In genomic region chr11:47178737-47179654, GRCh38 we compare ENCODE assay signal across 12 cellular contexts. TPM values are rescaled to one million over a fixed set of nuclear protein-coding genes. Genes with fewer than 3 reads are reported as not detected.
DNase-seq lines count a peak whose midpoint lies in the region; ATAC-seq and TF ChIP-seq lines count a peak whose summit lies in the region.
"Had no signal": no experiment of that assay in that cellular context is flagged by ENCODE, and none has a peak within 500 bp of the region (broad histone marks: within the 10 kb centered on the region; RNA-seq: fewer than 3 reads in every experiment).

No MANE protein-coding gene starts in this region.

- H3K27ac ChIP-seq in A673 (ENCODE audit: low read depth, low read length, poor library complexity, severe bottlenecking) = peak overlapping the region; percentile 93
- H3K27ac ChIP-seq in dorsolateral prefrontal cortex = peak overlapping the region in 57 of 59 donors; percentile 31 to 100 (median 100)
- no peak overlapping the region for H3K27ac ChIP-seq in osteoblast (ENCODE audit: low read depth, low read length)
- H3K27ac ChIP-seq: brain microvascular endothelial cell, GM23248, SK-N-MC had no signal

- no peak for DNase-seq in A673 (ENCODE audit: low spot score)
- DNase-seq in Calu3 = no peak
- DNase-seq in dorsolateral prefrontal cortex = no peak
- peak; percentile 88 for DNase-seq in osteoblast (ENCODE audit: insufficient read length, low spot score, missing footprints)
- no peak for DNase-seq in activated gamma-delta T cell (lab: John Stamatoyannopoulos, UW)
- DNase-seq in globus pallidus (ENCODE audit: low spot score) = no peak

- no peaks in the 10 kb centered on the region for H3K9me3 Mint-ChIP-seq in Calu3 (ENCODE audit: low read depth, unreplicated experiment)

- CTCF ChIA-PET in A673 (lab: Charles Lee) (interaction anchor here (0.8 to 2.3 kb wide), 10 partner anchors 9 to 176 kb away, joined by 3 to 11 read pairs (median 4); no protein-coding TSS in a partner anchor), Calu3 (lab: Charles Lee) (interaction anchor here (0.8 to 3.8 kb wide), 8 partner anchors 9 to 92 kb away, joined by 3 to 22 read pairs (median 4); partner anchors contain the start of genes ACP2, DDB2 and NR1H3)

- TF ChIP-seq CTCF in A673 (conservative IDR thresholded peaks at IDR 0.05; ENCODE audit: low read depth, low read length) (no peak), Calu3 (IDR thresholded peaks at IDR 0.05; ENCODE audit: unreplicated experiment) (no peak), dorsolateral prefrontal cortex (IDR thresholded peaks at IDR 0.05 in 54 of 56, conservative IDR thresholded peaks at IDR 0.05 in 2 of 56; ENCODE audit: low read depth in 1 of 56, partially characterized antibody in 56 of 56) (no peak), osteoblast (IDR thresholded peaks at IDR 0.05; ENCODE audit: extremely low read depth, low read depth, low read length) (no peak)

- peaks cover 25% of the 10 kb centered on the region for H3K79me2 ChIP-seq in osteoblast (ENCODE audit: insufficient read depth, low read length)

- H3K4me3 ChIP-seq in A673 (ENCODE audit: low read depth, low read length, poor library complexity, severe bottlenecking) (no peak overlapping the region), dorsolateral prefrontal cortex (no peak overlapping the region), osteoblast (ENCODE audit: insufficient read depth, low read length) (no peak overlapping the region)
- H3K4me3 ChIP-seq: GM23248, ovary, SK-N-MC had no signal

- H3K27me3 Mint-ChIP-seq in Calu3 (ENCODE audit: unreplicated experiment) = no peaks in the 10 kb centered on the region

- H3K4me1 Mint-ChIP-seq in Calu3 (ENCODE audit: low read depth, unreplicated experiment) = peaks cover 23% of the 10 kb centered on the region

- POLR2A ChIA-PET in A673 (lab: Charles Lee; ENCODE audit: low non-redundant PET) = interaction anchor here (0.7 kb wide), 1 partner anchor 275 kb away, joined by 4 read pairs; no protein-coding TSS in a partner anchor

- peaks cover 46% of the 10 kb centered on the region for H3K36me3 Mint-ChIP-seq in Calu3 (ENCODE audit: insufficient read depth, unreplicated experiment)

- intact Hi-C loops in A673 (cut with micrococcal nuclease; ENCODE audit: unreplicated experiment) = loop anchor here (5.0 kb wide), 3 partner anchors 68 to 673 kb away; partner anchors contain the start of gene ACP2
- intact Hi-C loops in Calu3 (cut with micrococcal nuclease; ENCODE audit: unreplicated experiment) = loop anchor here (5.0 kb wide), 2 partner anchors 33 to 178 kb away; partner anchors contain the start of gene DDB2
- intact Hi-C loops in dorsolateral prefrontal cortex (cut with DNase I) = loop anchor here in 1 of 2 donors (2.0 to 5.0 kb wide), 2 partner anchors 176 to 228 kb away; partner anchors contain the start of gene SLC39A13

- no peaks in the 10 kb centered on the region for H3K9me3 ChIP-seq in A673 (ENCODE audit: low read depth, low read length, poor library complexity, severe bottlenecking)
- no peaks in the 10 kb centered on the region for H3K9me3 ChIP-seq in osteoblast (ENCODE audit: low read depth, low read length)
- H3K9me3 ChIP-seq: ovary had no signal

- no peak overlapping the region for H2AFZ ChIP-seq in osteoblast (ENCODE audit: low read length)
- H2AFZ ChIP-seq: GM23248 had no signal

- peak overlapping the region; percentile 52 for H3K27ac Mint-ChIP-seq in Calu3 (ENCODE audit: unreplicated experiment)

- H3K4me3 Mint-ChIP-seq in Calu3 (ENCODE audit: low read depth, unreplicated experiment) = no peak overlapping the region

- ATAC-seq in GM18861 (IDR thresholded peaks at IDR 0.05; ENCODE audit: unreplicated experiment) (no peak), GM18502 (IDR thresholded peaks at IDR 0.05; ENCODE audit: poor library complexity, unreplicated experiment) (no peak)

- peaks cover 16% of the 10 kb centered on the region for H3K4me1 ChIP-seq in A673 (ENCODE audit: insufficient read depth, low read length, poor library complexity, severe bottlenecking)
- peaks cover 19% of the 10 kb centered on the region for H3K4me1 ChIP-seq in osteoblast (ENCODE audit: insufficient read depth, low read length)

- H3K36me3 ChIP-seq in A673 (ENCODE audit: insufficient read depth, low read length, poor library complexity, severe bottlenecking) (peaks cover 29% of the 10 kb centered on the region), osteoblast (ENCODE audit: insufficient read depth, low read length) (peaks cover 13% of the 10 kb centered on the region)
- H3K36me3 ChIP-seq: ovary had no signal

- H4K20me1 ChIP-seq in osteoblast (ENCODE audit: insufficient read depth, low read length) = peaks cover 13% of the 10 kb centered on the region

- H3K4me2 ChIP-seq in osteoblast (ENCODE audit: insufficient read depth, low read length) = no peak overlapping the region

- H3K27me3 ChIP-seq in A673 (replicated peaks; ENCODE audit: insufficient read depth, low read depth, low read length, poor library complexity) = no peaks in the 10 kb centered on the region
- H3K27me3 ChIP-seq in dorsolateral prefrontal cortex = no peaks in the 10 kb centered on the region
- H3K27me3 ChIP-seq in osteoblast (ENCODE audit: insufficient read depth, low read length) = no peaks in the 10 kb centered on the region
- H3K27me3 ChIP-seq: brain microvascular endothelial cell, ovary had no signal

- BruUV-seq in A673 (replicated peaks; lab: Mats Ljungman, UMichigan) = no TSS peak
- no TSS peak for BruUV-seq in Calu3 (replicated peaks; lab: Mats Ljungman, UMichigan)

RNA-seq across cellular contexts. Expression of gene ARFGAP2, which starts 2.3 kb away (rescaled TPM):
- total RNA-seq in A673 (2021) (179 and 206 TPM in 2 replicates), Calu3 (2022) (108 and 121 TPM in 2 replicates), dorsolateral prefrontal cortex (100 to 1,000 TPM in 110 of 120 experiments, 10 to 100 TPM in 10; 84.8 to 149 (median 114) TPM), osteoblast (104 and 139 TPM in 2 replicates)

RNA-seq across cellular contexts. Expression of gene PACSIN3, which starts 7.2 kb away (rescaled TPM):
- 32.0 and 50.9 TPM in 2 replicates for total RNA-seq in A673 (2021)
- total RNA-seq in Calu3 (2022) = 22.1 and 26.5 TPM in 2 replicates
- total RNA-seq in dorsolateral prefrontal cortex = 10 to 100 TPM in 117 of 120 experiments, 1 to 10 TPM in 3; 7.7 to 54.9 (median 21.5) TPM
- 11.2 and 12.7 TPM in 2 replicates for total RNA-seq in osteoblast

RNA-seq across cellular contexts. Expression of gene DDB2, which starts 35.8 kb away (rescaled TPM):
- total RNA-seq in A673 (2021) (71.4 and 96.9 TPM in 2 replicates), Calu3 (2022) (18.7 and 27.8 TPM in 2 replicates), dorsolateral prefrontal cortex (10 to 100 TPM in 118 of 120 experiments, 1 to 10 TPM in 2; 7.0 to 40.6 (median 19.7) TPM), osteoblast (52.5 and 66.6 TPM in 2 replicates)
